ENCODE assay signal across 28 cellular contexts in the genomic region with DNA sequence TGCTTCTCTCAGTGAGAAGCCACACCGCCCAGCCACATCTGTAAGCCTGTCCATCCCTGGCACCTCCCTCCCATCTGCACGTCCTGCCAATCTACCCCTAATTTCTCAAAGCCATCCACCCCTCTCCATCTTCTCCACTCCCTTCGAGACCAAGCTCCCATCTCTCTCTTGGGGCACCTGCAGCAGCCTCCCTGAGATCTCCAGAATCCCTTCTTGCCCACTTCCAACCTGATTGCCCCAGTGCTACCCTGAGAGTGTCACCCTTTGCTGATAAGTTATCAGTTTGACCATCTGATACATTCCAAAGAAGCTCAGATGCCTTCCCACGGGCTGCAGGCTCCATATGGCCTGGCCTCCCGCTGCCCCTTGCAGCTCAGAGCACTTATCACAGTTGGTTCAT.
"Had no signal": no experiment of that assay in that cellular context is flagged by ENCODE, and none has a peak within 500 bp of the region (broad histone marks: within the 10 kb centered on the region; RNA-seq: fewer than 3 reads in every experiment).

No MANE protein-coding gene starts in this region.

- H3K9me3 Mint-ChIP-seq: activated B cell treated with CpG ODN at 0.5 μM for 24 hours; activated T-cell treated with anti-CD3 and anti-CD28 coated beads, Interleukin-2, amount 50 U/mL, for 4 hours; activated T-helper 17 cell treated with anti-CD3 and anti-CD28 coated beads, Interleukin-2, amount 50 U/mL, for 72 hours; central memory CD8-positive, alpha-beta T cell; dendritic cell treated with granulocyte-macrophage colony-stimulating factor and Interleukin-4, amounts not matched to agents 40 ng/mL and 50 ng/mL, for 4 days; effector memory CD8-positive, alpha-beta T cell; T-helper 2 cell treated with Interferon-gamma antibody and Interleukin-4, amounts not matched to agents 5 μg/mL and 100 μg/mL, for 36 hours had no signal

- H3K27me3 ChIP-seq: brain microvascular endothelial cell, dorsolateral prefrontal cortex had no signal

- H3K4me3 ChIP-seq: coronary artery, dorsolateral prefrontal cortex had no signal

- H3K27ac ChIP-seq: brain microvascular endothelial cell, coronary artery, dorsolateral prefrontal cortex, epithelial cell of prostate, WERI-Rb-1 had no signal

- H3K27ac Mint-ChIP-seq: activated B cell treated with CpG ODN at 0.5 μM for 24 hours; activated CD8-positive, alpha-beta T cell treated with anti-CD3 and anti-CD28 coated beads for 36 hours; activated naive CD8-positive, alpha-beta T cell; activated T-helper 17 cell treated with anti-CD3 and anti-CD28 coated beads, Interleukin-2, amount 50 U/mL, for 72 hours; dendritic cell treated with granulocyte-macrophage colony-stimulating factor and Interleukin-4, amounts not matched to agents 40 ng/mL and 50 ng/mL, for 4 days; T-helper 17 cell; T-helper 2 cell treated with Interferon-gamma antibody and Interleukin-4, amounts not matched to agents 5 μg/mL and 100 μg/mL, for 36 hours had no signal

- H3K4me3 Mint-ChIP-seq: activated B cell treated with CpG ODN at 0.5 μM for 24 hours; activated CD8-positive, alpha-beta T cell treated with anti-CD3 and anti-CD28 coated beads for 36 hours; activated naive CD8-positive, alpha-beta T cell; activated T-cell treated with anti-CD3 and anti-CD28 coated beads, Interleukin-2, amount 50 U/mL, for 4 hours; activated T-helper 17 cell treated with anti-CD3 and anti-CD28 coated beads, Interleukin-2, amount 50 U/mL, for 72 hours; central memory CD8-positive, alpha-beta T cell; dendritic cell treated with granulocyte-macrophage colony-stimulating factor and Interleukin-4, amounts not matched to agents 40 ng/mL and 50 ng/mL, for 4 days; effector memory CD8-positive, alpha-beta T cell; T-helper 17 cell; T-helper 2 cell treated with Interferon-gamma antibody and Interleukin-4, amounts not matched to agents 5 μg/mL and 100 μg/mL, for 36 hours had no signal

- H3K36me3 ChIP-seq: brain microvascular endothelial cell, WERI-Rb-1 had no signal

- H3K36me3 Mint-ChIP-seq: activated naive CD8-positive, alpha-beta T cell had no signal

- H3K27me3 Mint-ChIP-seq: activated naive CD8-positive, alpha-beta T cell had no signal

- H3K4me1 Mint-ChIP-seq: activated T-helper 17 cell treated with anti-CD3 and anti-CD28 coated beads, Interleukin-2, amount 50 U/mL, for 72 hours; central memory CD8-positive, alpha-beta T cell; T-helper 17 cell had no signal

- DNase-seq: activated B cell treated with CpG ODN at 0.5 μM for 24 hours; activated CD4-positive, alpha-beta T cell treated with anti-CD3 and anti-CD28 coated beads for 48 hours; activated CD4-positive, alpha-beta T cell treated with anti-CD3 and anti-CD28 coated beads, Interleukin-2, amount 50 U/mL, for 1 hour; activated CD4-positive, alpha-beta T cell treated with anti-CD3 and anti-CD28 coated beads, Interleukin-2, amount 50 U/mL, for 48 hours; activated CD8-positive, alpha-beta T cell treated with anti-CD3 and anti-CD28 coated beads for 36 hours; activated effector memory CD4-positive, alpha-beta T cell treated with Interleukin-2 at 50 U/mL for 16 hours; activated gamma-delta T cell treated with Interleukin-2 at 50 U/mL for 16 hours; activated naive CD4-positive, alpha-beta T cell treated with anti-CD3 and anti-CD28 coated beads, Interleukin-2, amount 50 U/mL, for 16 hours; activated naive CD4-positive, alpha-beta T cell treated with Interleukin-2 at 50 U/mL for 16 hours; activated T-cell treated with anti-CD3 and anti-CD28 coated beads, Interleukin-2, amount 50 U/mL, for 4 hours; amniotic stem cell; anterior cingulate cortex; brain microvascular endothelial cell; effector CD4-positive, alpha-beta T cell; effector memory CD8-positive, alpha-beta T cell; foreskin fibroblast; T-helper 1 cell; T-helper 17 cell; T1000; WERI-Rb-1 had no signal
